Comparison of ENCODE assay signal across 16 cellular contexts in the genomic region with DNA sequence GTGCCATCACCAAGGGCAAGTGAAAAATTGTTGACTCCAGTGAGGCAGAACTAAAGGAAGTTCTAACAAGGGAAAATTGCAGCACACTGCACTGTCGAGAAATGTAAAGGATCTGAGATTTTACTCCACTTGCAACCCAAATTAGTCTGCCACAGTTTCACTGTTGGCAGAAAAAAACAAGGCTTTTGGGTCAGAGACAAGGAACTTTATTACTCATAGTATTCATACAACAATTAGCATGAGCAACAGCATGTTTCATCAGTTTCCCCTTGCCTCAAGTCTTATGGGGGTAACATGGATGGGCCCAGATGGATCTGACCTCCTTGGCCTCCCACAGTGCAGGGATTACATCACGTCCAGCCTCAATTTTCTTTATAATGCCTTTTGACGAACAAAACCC.
DNase-seq lines count a peak whose midpoint lies in the region; TF ChIP-seq lines count a peak whose summit lies in the region.
"Had no signal": no experiment of that assay in that cellular context is flagged by ENCODE, and none has a peak within 500 bp of the region (broad histone marks: within the 10 kb centered on the region; RNA-seq: fewer than 3 reads in every experiment).

No MANE protein-coding gene starts in this region.

- H3K79me2 ChIP-seq in osteoblast (ENCODE audit: insufficient read depth, low read length): no peaks in the 10 kb centered on the region

- no peak overlapping the region for H3K9ac ChIP-seq in neuronal stem cell (ENCODE audit: low read depth, low read length, poor library complexity)
- H3K9ac ChIP-seq: BLaER1 had no signal

- H2AFZ ChIP-seq in osteoblast (ENCODE audit: low read length): peak overlapping the region; percentile 39
- H2AFZ ChIP-seq in neuronal stem cell (ENCODE audit: low read length): no peak overlapping the region

- DNase-seq in ELR (ENCODE audit: low read depth) (peak; percentile 46), amniotic epithelial cell (ENCODE audit: low read depth) (peak; percentile 8), epithelial cell of esophagus (ENCODE audit: low read depth) (peak; percentile 11), osteoblast (ENCODE audit: insufficient read length, low spot score, missing footprints) (peak; percentile 65), neuronal stem cell (ENCODE audit: low spot score) (no peak), RPMI8226 (no peak)
- DNase-seq in activated CD4-positive, alpha-beta memory T cell treated with anti-CD3 and anti-CD28 coated beads for 36 hours: no peak
- DNase-seq in activated T-helper 2 cell treated with anti-CD3 and anti-CD28 coated beads, Interferon-gamma antibody, Interleukin-2, Interleukin-4, amounts not matched to agents 10 μg/mL and 5 μg/mL and 100 μg/mL, durations not matched to agents 14 hours and 24 hours and 36 hours (ENCODE audit: low spot score): no peak
- DNase-seq: ACHN; CD8-positive, alpha-beta memory T cell; NCI-H1436 treated with DMSO at 0.1 percent for 48 hours; NCI-H226; NCI-H526 treated with DMSO at 0.1 percent for 48 hours; OCI-M1 had no signal

- H3K9me3 ChIP-seq in osteoblast (ENCODE audit: low read depth, low read length) (no peaks in the 10 kb centered on the region), neuronal stem cell (replicated peaks in 1 of 2; ENCODE audit: control insufficient read depth in 2 of 2, insufficient read depth in 1 of 2, low read depth in 1 of 2, low read length in 2 of 2) (no peaks in the 10 kb centered on the region)
- H3K9me3 ChIP-seq: BLaER1 had no signal

- no peaks in the 10 kb centered on the region for H3K9me3 Mint-ChIP-seq in activated CD4-positive, alpha-beta memory T cell treated with anti-CD3 and anti-CD28 coated beads for 36 hours
- H3K9me3 Mint-ChIP-seq in activated T-helper 2 cell treated with anti-CD3 and anti-CD28 coated beads, Interferon-gamma antibody, Interleukin-2, Interleukin-4, amounts not matched to agents 10 μg/mL and 5 μg/mL and 100 μg/mL, durations not matched to agents 14 hours and 24 hours and 36 hours: no peaks in the 10 kb centered on the region
- H3K9me3 Mint-ChIP-seq: CD8-positive, alpha-beta memory T cell; IgD-negative memory B cell had no signal

- H2BK12ac ChIP-seq in neuronal stem cell (ENCODE audit: low read length): no peak overlapping the region

- no peaks in the 10 kb centered on the region for H3K4me1 Mint-ChIP-seq in activated CD4-positive, alpha-beta memory T cell treated with anti-CD3 and anti-CD28 coated beads for 36 hours (ENCODE audit: low read depth)
- no peaks in the 10 kb centered on the region for H3K4me1 Mint-ChIP-seq in activated T-helper 2 cell treated with anti-CD3 and anti-CD28 coated beads, Interferon-gamma antibody, Interleukin-2, Interleukin-4, amounts not matched to agents 10 μg/mL and 5 μg/mL and 100 μg/mL, durations not matched to agents 14 hours and 24 hours and 36 hours (ENCODE audit: low read depth)
- H3K4me1 Mint-ChIP-seq: IgD-negative memory B cell had no signal

- H4K20me1 ChIP-seq in osteoblast (ENCODE audit: insufficient read depth, low read length): no peaks in the 10 kb centered on the region
- H4K20me1 ChIP-seq: BLaER1 had no signal

- H3K4me3 Mint-ChIP-seq in activated CD4-positive, alpha-beta memory T cell treated with anti-CD3 and anti-CD28 coated beads for 36 hours: no peak overlapping the region
- H3K4me3 Mint-ChIP-seq in activated T-helper 2 cell treated with anti-CD3 and anti-CD28 coated beads, Interferon-gamma antibody, Interleukin-2, Interleukin-4, amounts not matched to agents 10 μg/mL and 5 μg/mL and 100 μg/mL, durations not matched to agents 14 hours and 24 hours and 36 hours (ENCODE audit: low read depth): no peak overlapping the region
- H3K4me3 Mint-ChIP-seq: CD8-positive, alpha-beta memory T cell; IgD-negative memory B cell had no signal

- intact Hi-C loops in activated CD4-positive, alpha-beta memory T cell treated with anti-CD3 and anti-CD28 coated beads for 36 hours (cut with micrococcal nuclease): no loop called here
- intact Hi-C loops in activated T-helper 2 cell treated with anti-CD3 and anti-CD28 coated beads, Interferon-gamma antibody, Interleukin-2, Interleukin-4, amounts not matched to agents 10 μg/mL and 5 μg/mL and 100 μg/mL, durations not matched to agents 14 hours and 24 hours and 36 hours (cut with micrococcal nuclease): no loop called here

- no peak overlapping the region for H2BK5ac ChIP-seq in neuronal stem cell (ENCODE audit: low read length)

- H3K4me2 ChIP-seq in osteoblast (ENCODE audit: insufficient read depth, low read length): no peak overlapping the region
- no peak overlapping the region for H3K4me2 ChIP-seq in neuronal stem cell (ENCODE audit: insufficient read depth, low read length, poor library complexity, severe bottlenecking)
- H3K4me2 ChIP-seq: BLaER1 had no signal

- H3K27me3 ChIP-seq in osteoblast (ENCODE audit: insufficient read depth, low read length) (no peaks in the 10 kb centered on the region), neuronal stem cell (ENCODE audit: control insufficient read depth in 3 of 3, insufficient read depth in 3 of 3, low read depth in 1 of 3, low read length in 3 of 3) (no peaks in the 10 kb centered on the region)
- H3K27me3 ChIP-seq: BLaER1 had no signal

- no peak overlapping the region for H3K18ac ChIP-seq in neuronal stem cell (ENCODE audit: low read length)

- no peak overlapping the region for H2BK120ac ChIP-seq in neuronal stem cell (ENCODE audit: low read depth, low read length)

- no peaks in the 10 kb centered on the region for H3K36me3 ChIP-seq in osteoblast (ENCODE audit: insufficient read depth, low read length)
- peaks cover 4 to 9% of the 10 kb centered on the region in 2 donors for H3K36me3 ChIP-seq in neuronal stem cell (replicated peaks in 1 of 2; ENCODE audit: control insufficient read depth in 2 of 2, insufficient read depth in 2 of 2, low read length in 2 of 2)

- H3K27me3 Mint-ChIP-seq in activated CD4-positive, alpha-beta memory T cell treated with anti-CD3 and anti-CD28 coated beads for 36 hours: no peaks in the 10 kb centered on the region
- H3K27me3 Mint-ChIP-seq in activated T-helper 2 cell treated with anti-CD3 and anti-CD28 coated beads, Interferon-gamma antibody, Interleukin-2, Interleukin-4, amounts not matched to agents 10 μg/mL and 5 μg/mL and 100 μg/mL, durations not matched to agents 14 hours and 24 hours and 36 hours (ENCODE audit: low read depth): no peaks in the 10 kb centered on the region
- H3K27me3 Mint-ChIP-seq: IgD-negative memory B cell had no signal

- CTCF ChIA-PET in activated CD4-positive, alpha-beta memory T cell treated with anti-CD3 and anti-CD28 coated beads for 36 hours (lab: Charles Lee): no interaction called here

- TF ChIP-seq CTCF in epithelial cell of esophagus (IDR thresholded peaks at IDR 0.05; ENCODE audit: insufficient read depth, low read depth, low read length, missing control alignments): no peak
- TF ChIP-seq CTCF in osteoblast (IDR thresholded peaks at IDR 0.05; ENCODE audit: extremely low read depth, low read depth, low read length): no peak

- H3K27ac Mint-ChIP-seq in activated CD4-positive, alpha-beta memory T cell treated with anti-CD3 and anti-CD28 coated beads for 36 hours: no peak overlapping the region
- no peak overlapping the region for H3K27ac Mint-ChIP-seq in activated T-helper 2 cell treated with anti-CD3 and anti-CD28 coated beads, Interferon-gamma antibody, Interleukin-2, Interleukin-4, amounts not matched to agents 10 μg/mL and 5 μg/mL and 100 μg/mL, durations not matched to agents 14 hours and 24 hours and 36 hours
- H3K27ac Mint-ChIP-seq: IgD-negative memory B cell had no signal

- H2BK15ac ChIP-seq in neuronal stem cell (ENCODE audit: low read length): no peak overlapping the region

- H3K4me3 ChIP-seq in epithelial cell of esophagus (ENCODE audit: low read length): no peak overlapping the region
- H3K4me3 ChIP-seq in osteoblast (ENCODE audit: insufficient read depth, low read length): no peak overlapping the region
- H3K4me3 ChIP-seq in neuronal stem cell (ENCODE audit: low read length in 2 of 2): no peak overlapping the region
- H3K4me3 ChIP-seq: BLaER1 had no signal

- H3K4me1 ChIP-seq in osteoblast (ENCODE audit: insufficient read depth, low read length): peaks cover 10% of the 10 kb centered on the region
- H3K4me1 ChIP-seq in neuronal stem cell (ENCODE audit: control insufficient read depth in 2 of 2, insufficient read depth in 1 of 2, low read depth in 1 of 2, low read length in 2 of 2): no peaks in the 10 kb centered on the region
- H3K4me1 ChIP-seq: BLaER1 had no signal

- no peak overlapping the region for H4K8ac ChIP-seq in neuronal stem cell (ENCODE audit: low read depth, low read length)

- no peak overlapping the region for H4K91ac ChIP-seq in neuronal stem cell (ENCODE audit: low read depth, low read length, poor library complexity)

- no peak overlapping the region for H3K27ac ChIP-seq in osteoblast (ENCODE audit: low read depth, low read length)
- no peak overlapping the region for H3K27ac ChIP-seq in neuronal stem cell (replicated peaks; ENCODE audit: low read length)
- H3K27ac ChIP-seq: BLaER1 had no signal

- no peak overlapping the region for H2AK5ac ChIP-seq in neuronal stem cell (ENCODE audit: low read depth, low read length)

- no peak overlapping the region for H3K14ac ChIP-seq in neuronal stem cell (ENCODE audit: low read length)

- POLR2A ChIA-PET in activated CD4-positive, alpha-beta memory T cell treated with anti-CD3 and anti-CD28 coated beads for 36 hours (lab: Charles Lee): no interaction called here

- no peaks in the 10 kb centered on the region for H3K79me1 ChIP-seq in neuronal stem cell (ENCODE audit: low read depth, low read length)

- peaks cover 9% of the 10 kb centered on the region for H3K36me3 Mint-ChIP-seq in activated CD4-positive, alpha-beta memory T cell treated with anti-CD3 and anti-CD28 coated beads for 36 hours
- H3K36me3 Mint-ChIP-seq in activated T-helper 2 cell treated with anti-CD3 and anti-CD28 coated beads, Interferon-gamma antibody, Interleukin-2, Interleukin-4, amounts not matched to agents 10 μg/mL and 5 μg/mL and 100 μg/mL, durations not matched to agents 14 hours and 24 hours and 36 hours (ENCODE audit: low read depth): peaks cover 12% of the 10 kb centered on the region

- H3K23ac ChIP-seq in neuronal stem cell (ENCODE audit: low read depth, low read length, poor library complexity): no peak overlapping the region

- H3K4ac ChIP-seq in neuronal stem cell (ENCODE audit: low read length): no peak overlapping the region

- no CpG with 5 or more reads among the region's 3 CpGs for WGBS in neuronal stem cell (ENCODE audit: extremely low coverage in 2 of 2, insufficient read length in 2 of 2, insufficient replicate concordance in 1 of 2), 2 donors

Comparison
In these comparisons a context has a peak if more than half of its experiments do, and no peak if none do; other contexts are left out.
1. DNase-seq: peak in ELR (single experiment), amniotic epithelial cell (single experiment), epithelial cell of esophagus (single experiment) and osteoblast (single experiment); none in activated CD4-positive, alpha-beta memory T cell treated with anti-CD3 and anti-CD28 coated beads for 36 hours (single experiment), neuronal stem cell (single experiment), RPMI8226 (single experiment) and activated T-helper 2 cell treated with anti-CD3 and anti-CD28 coated beads, Interferon-gamma antibody, Interleukin-2, Interleukin-4, amounts not matched to agents 10 μg/mL and 5 μg/mL and 100 μg/mL, durations not matched to agents 14 hours and 24 hours and 36 hours (single experiment).